ENCODE assay signal across 8 cellular contexts in the genomic region with DNA sequence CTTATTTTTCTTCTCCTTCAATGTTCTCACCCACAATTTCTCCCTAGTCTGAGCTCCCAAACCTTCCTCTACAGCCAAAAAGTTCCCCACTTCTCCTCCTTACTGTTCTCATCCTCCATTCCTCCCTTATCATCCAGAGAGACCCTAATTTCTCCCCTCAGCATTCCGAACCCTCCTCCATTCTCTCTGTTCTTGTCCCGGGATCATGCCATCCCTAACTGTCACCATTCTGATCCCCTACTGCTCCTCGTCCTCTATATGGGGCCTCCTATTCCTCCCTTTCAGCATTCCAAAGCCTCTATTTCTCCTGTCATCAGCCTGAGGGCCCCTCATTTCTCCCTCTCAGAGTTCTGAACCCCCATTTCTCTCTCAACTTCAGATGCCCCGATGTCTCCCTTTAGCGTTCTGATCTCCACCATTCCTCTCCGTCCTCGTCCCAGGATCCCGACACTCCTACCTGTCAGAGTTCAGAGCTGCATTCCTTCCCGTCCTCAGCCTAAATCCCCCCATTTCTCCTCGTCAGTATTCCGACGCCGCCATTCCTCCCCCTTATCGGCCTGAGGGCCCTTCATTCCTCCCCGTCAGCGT. TPM values are rescaled to one million over a fixed set of nuclear protein-coding genes. Genes with fewer than 3 reads are reported as not detected.
DNase-seq lines count a peak whose midpoint lies in the region; ATAC-seq and TF ChIP-seq lines count a peak whose summit lies in the region.

No MANE protein-coding gene starts in this region.

- no peaks in the 10 kb centered on the region for H3K27me3 Mint-ChIP-seq in activated CD4-positive, alpha-beta T cell treated with anti-CD3 and anti-CD28 coated beads for 36 hours

- in situ Hi-C loops in GM13977 (cut with MboI; ENCODE audit: low pct_unique_long_range_greater_than_20kb, low sequenced_read_pairs, unreplicated experiment), result loop anchor here (10.0 kb wide), 1 partner anchor 74 kb away; no protein-coding TSS in a partner anchor

- peaks cover 23 to 33% of the 10 kb centered on the region in 2 donors for H3K4me1 ChIP-seq in adrenal gland (replicated peaks in 1 of 2)

- POLR2A ChIA-PET in activated CD4-positive, alpha-beta T cell treated with anti-CD3 and anti-CD28 coated beads for 36 hours (lab: Charles Lee), result interaction anchor here (1.4 kb wide), 1 partner anchor 14 kb away, joined by 6 read pairs; the partner anchor contains the start of gene CFAP53

- H3K27me3 ChIP-seq in adrenal gland (no peaks in the 10 kb centered on the region), layer of hippocampus (ENCODE audit: control insufficient read depth, insufficient read depth, low read length) (no peaks in the 10 kb centered on the region)

- H3K27ac ChIP-seq in adrenal gland, result peak overlapping the region in 4 of 5 donors; percentile 90 to 96 (median 92)
- peak overlapping the region; percentile 98 for H3K27ac ChIP-seq in layer of hippocampus (ENCODE audit: low read depth, low read length)
- H3K27ac ChIP-seq in temporal lobe (ENCODE audit: low read depth, low read length), result peak overlapping the region; percentile 88

- 0 to 3% (median 2%) methylated on average over 16 of the region's 16 CpGs for WGBS in adrenal gland, 4 donors

- intact Hi-C loops in activated CD4-positive, alpha-beta T cell treated with anti-CD3 and anti-CD28 coated beads for 36 hours (cut with DNase I, micrococcal nuclease), result loop anchor here (1.0 to 10.0 kb wide), 8 partner anchors 14 to 1326 kb away; partner anchors contain the start of genes CFAP53 (in 2 of the 2), ELAC1 (in 1 of the 2), ME2 (in 1 of the 2) and RPL17 (in 1 of the 2)
- intact Hi-C loops in adrenal gland (cut with DNase I), result no loop called here

- peaks cover 30% of the 10 kb centered on the region for H3K4me1 Mint-ChIP-seq in activated CD4-positive, alpha-beta T cell treated with anti-CD3 and anti-CD28 coated beads for 36 hours

- H3K9me3 Mint-ChIP-seq in activated CD4-positive, alpha-beta T cell treated with anti-CD3 and anti-CD28 coated beads for 36 hours (ENCODE audit: low read depth), result no peaks in the 10 kb centered on the region

- no peak for ATAC-seq in activated CD4-positive, alpha-beta T cell treated with anti-CD3 and anti-CD28 coated beads for 36 hours
- no peak for ATAC-seq in HG03045 (IDR thresholded peaks at IDR 0.05; ENCODE audit: unreplicated experiment)

- H3K4me3 ChIP-seq in adrenal gland, result peak overlapping the region; percentile 44 to 94 (median 81)

- TF ChIP-seq CTCF in adrenal gland (IDR thresholded peaks at IDR 0.05) (no peak), GM13977 (IDR thresholded peaks at IDR 0.05; ENCODE audit: extremely low read depth, insufficient read depth, missing control alignments) (no peak)

- H3K27ac Mint-ChIP-seq in activated CD4-positive, alpha-beta T cell treated with anti-CD3 and anti-CD28 coated beads for 36 hours, result peak overlapping the region; percentile 79

- no peaks in the 10 kb centered on the region for H3K9me3 ChIP-seq in adrenal gland (replicated peaks in 1 of 3)

- DNase-seq in activated CD4-positive, alpha-beta T cell treated with anti-CD3 and anti-CD28 coated beads for 36 hours, result no peak
- DNase-seq in activated CD4-positive, alpha-beta T cell treated with anti-CD3 and anti-CD28 coated beads for 4 hours, result no peak
- no peak for DNase-seq in adrenal gland
- DNase-seq in NCI-H2171 treated with DMSO at 0.1 percent for 48 hours (lab: John Stamatoyannopoulos, UW), result no peak
- no peak for DNase-seq in GM13977 (ENCODE audit: low spot score)

- peaks cover 66% of the 10 kb centered on the region for H3K36me3 Mint-ChIP-seq in activated CD4-positive, alpha-beta T cell treated with anti-CD3 and anti-CD28 coated beads for 36 hours (ENCODE audit: low read depth)

- TF ChIP-seq POLR2A in adrenal gland (IDR thresholded peaks at IDR 0.05), result no peak

- peak overlapping the region; percentile 91 for H3K4me3 Mint-ChIP-seq in activated CD4-positive, alpha-beta T cell treated with anti-CD3 and anti-CD28 coated beads for 36 hours

- peaks cover 0 to 52% of the 10 kb centered on the region in 2 donors for H3K36me3 ChIP-seq in adrenal gland (replicated peaks in 1 of 2)

- CTCF ChIA-PET in activated CD4-positive, alpha-beta T cell treated with anti-CD3 and anti-CD28 coated beads for 36 hours (lab: Charles Lee), result interaction anchor here (0.6 to 2.1 kb wide), 4 partner anchors 13 to 1861 kb away, joined by 3 to 7 read pairs (median 5); no protein-coding TSS in a partner anchor

RNA-seq across cellular contexts. Expression of gene MBD1, which starts 0.5 kb away (rescaled TPM):
- 10 to 100 TPM; 62.2 to 70.5 TPM for total RNA-seq in activated CD4-positive, alpha-beta T cell treated with anti-CD3 and anti-CD28 coated beads for 36 hours
- 100 to 1,000 TPM in 2 of 8 donors, 10 to 100 TPM in 6; 51.8 to 156 (median 80.7) TPM for total RNA-seq in adrenal gland
- polyA plus RNA-seq in adrenal gland, result 10 to 100 TPM; 46.2 to 64.3 (median 46.3) TPM
- total RNA-seq in temporal lobe, result 40.3 TPM

RNA-seq across cellular contexts. Expression of gene CXXC1, which starts 6.7 kb away (rescaled TPM):
- total RNA-seq in activated CD4-positive, alpha-beta T cell treated with anti-CD3 and anti-CD28 coated beads for 36 hours, result 10 to 100 TPM; 68.6 to 80.0 TPM
- total RNA-seq in adrenal gland (100 to 1,000 TPM in 2 of 8 donors, 10 to 100 TPM in 6; 28.6 to 119 (median 66.2) TPM), temporal lobe (29.5 TPM)
- polyA plus RNA-seq in adrenal gland, result 100 to 1,000 TPM in 2 of 3 donors, 10 to 100 TPM in 1; 35.6 to 295 (median 249) TPM

RNA-seq across cellular contexts. Expression of gene CFAP53, which starts 14.5 kb away (rescaled TPM):
- total RNA-seq in activated CD4-positive, alpha-beta T cell treated with anti-CD3 and anti-CD28 coated beads for 36 hours, result under 1 TPM; 0.37 to 0.44 TPM
- total RNA-seq in adrenal gland (1 to 10 TPM in 4 of 8 donors, under 1 TPM in 4; 0.53 to 4.3 (median 1.1) TPM), temporal lobe (0.74 TPM)
- polyA plus RNA-seq in adrenal gland, result 1 to 10 TPM; 1.1 to 2.8 (median 1.9) TPM

Comparison
In these comparisons a context has a peak if more than half of its experiments do, and no peak if none do; other contexts are left out.
1. intact Hi-C loops: an anchor here in activated CD4-positive, alpha-beta T cell treated with anti-CD3 and anti-CD28 coated beads for 36 hours (1.0 to 10.0 kb wide); none called in adrenal gland.